In genomic region chr7:40197527-40197926, GRCh38 we compare ENCODE assay signal across 1 cellular context.
TF ChIP-seq lines count a peak whose summit lies in the region.

No MANE protein-coding gene starts in this region.

TF ChIP-seq in SK-N-SH treated with all-trans-retinoic acid at 6 μM for 48 hours, 23 proteins besides CTCF, POLR2A, EP300 and RAD21 (continued from another document):
- no peak for TF ChIP-seq ZC3H10 (CRISPR knock-in tag; IDR thresholded peaks at IDR 0.05)
- no peak for TF ChIP-seq CSRNP3 (CRISPR knock-in tag; IDR thresholded peaks at IDR 0.05)
- TF ChIP-seq ZNF70 (CRISPR knock-in tag; IDR thresholded peaks at IDR 0.05): no peak
- no peak for TF ChIP-seq CREB5 (CRISPR knock-in tag; IDR thresholded peaks at IDR 0.05; ENCODE audit: low read depth)
- TF ChIP-seq BACH2 (CRISPR knock-in tag; IDR thresholded peaks at IDR 0.05; ENCODE audit: borderline replicate concordance): no peak
- TF ChIP-seq TCF4 (CRISPR knock-in tag; IDR thresholded peaks at IDR 0.05; ENCODE audit: borderline replicate concordance): no peak
- no peak for TF ChIP-seq ZNF8 (CRISPR knock-in tag; IDR thresholded peaks at IDR 0.05)
